ENCODE assay signal across 1 cellular context in the genomic region with DNA sequence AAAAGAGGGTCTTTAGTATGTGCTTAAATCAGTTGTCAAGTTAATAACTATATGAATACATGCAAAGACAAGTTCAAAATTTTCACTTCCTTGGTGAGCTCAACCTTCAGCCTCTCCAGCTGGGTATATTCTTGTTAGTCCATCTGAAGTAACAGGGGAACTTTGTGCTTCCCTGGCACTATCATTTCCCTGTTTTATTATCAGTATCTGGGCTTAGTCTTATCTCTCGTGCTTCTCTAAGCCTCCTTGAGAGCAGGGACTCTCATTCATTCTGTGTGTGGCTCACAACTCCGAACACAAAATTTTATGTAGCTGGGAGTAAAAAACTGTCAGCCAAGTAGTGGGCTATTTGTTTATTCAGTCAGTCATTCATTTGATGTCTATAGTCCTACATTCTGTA.
TF ChIP-seq lines count a peak whose summit lies in the region.

No MANE protein-coding gene starts in this region.

TF ChIP-seq in H1, 55 proteins besides CTCF, POLR2A, EP300 and RAD21:
- TF ChIP-seq, protein P1, sequence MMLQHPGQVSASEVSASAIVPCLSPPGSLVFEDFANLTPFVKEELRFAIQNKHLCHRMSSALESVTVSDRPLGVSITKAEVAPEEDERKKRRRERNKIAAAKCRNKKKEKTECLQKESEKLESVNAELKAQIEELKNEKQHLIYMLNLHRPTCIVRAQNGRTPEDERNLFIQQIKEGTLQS (IDR thresholded peaks at IDR 0.05; ENCODE audit: insufficient read depth, low read depth, low read length): no peak
- TF ChIP-seq TBP (IDR thresholded peaks at IDR 0.05; ENCODE audit: low read depth, low read length): no peak
- no peak for TF ChIP-seq KDM4A (IDR thresholded peaks at IDR 0.05; ENCODE audit: low read depth, low read length, severe bottlenecking)
- TF ChIP-seq RFX5 (IDR thresholded peaks at IDR 0.05; ENCODE audit: borderline replicate concordance, low read depth, low read length): no peak
- TF ChIP-seq GABPA (IDR thresholded peaks at IDR 0.05; ENCODE audit: borderline replicate concordance, insufficient read depth, low read length): no peak
- TF ChIP-seq PHF8 (conservative IDR thresholded peaks at IDR 0.05; ENCODE audit: low read depth, low read length): no peak
- no peak for TF ChIP-seq GTF2F1 (IDR thresholded peaks at IDR 0.05; ENCODE audit: borderline replicate concordance, low read depth, low read length)
- no peak for TF ChIP-seq TCF12 (IDR thresholded peaks at IDR 0.05; ENCODE audit: low read depth, low read length)
- TF ChIP-seq CHD1 (IDR thresholded peaks at IDR 0.05; ENCODE audit: low read depth, low read length): no peak
- no peak for TF ChIP-seq NANOG (IDR thresholded peaks at IDR 0.05; ENCODE audit: insufficient read depth, low read depth, low read length, poor library complexity, severe bottlenecking)
- TF ChIP-seq EZH2 (IDR thresholded peaks at IDR 0.05; ENCODE audit: low read depth, low read length, severe bottlenecking): no peak
- no peak for TF ChIP-seq NRF1 (IDR thresholded peaks at IDR 0.05; ENCODE audit: low read depth, low read length)
- TF ChIP-seq TEAD4 (IDR thresholded peaks at IDR 0.05; ENCODE audit: low read depth, low read length): no peak
- no peak for TF ChIP-seq ZNF274 (IDR thresholded peaks at IDR 0.05; ENCODE audit: borderline replicate concordance, extremely low read depth, low read length)
- TF ChIP-seq TAF7 (optimal IDR thresholded peaks at IDR 0.05; ENCODE audit: borderline replicate concordance, low read depth, low read length): no peak
- no peak for TF ChIP-seq BACH1 (IDR thresholded peaks at IDR 0.05; ENCODE audit: low read length)
